Comparison of ENCODE assay signal across 1 cellular context in the genomic region with DNA sequence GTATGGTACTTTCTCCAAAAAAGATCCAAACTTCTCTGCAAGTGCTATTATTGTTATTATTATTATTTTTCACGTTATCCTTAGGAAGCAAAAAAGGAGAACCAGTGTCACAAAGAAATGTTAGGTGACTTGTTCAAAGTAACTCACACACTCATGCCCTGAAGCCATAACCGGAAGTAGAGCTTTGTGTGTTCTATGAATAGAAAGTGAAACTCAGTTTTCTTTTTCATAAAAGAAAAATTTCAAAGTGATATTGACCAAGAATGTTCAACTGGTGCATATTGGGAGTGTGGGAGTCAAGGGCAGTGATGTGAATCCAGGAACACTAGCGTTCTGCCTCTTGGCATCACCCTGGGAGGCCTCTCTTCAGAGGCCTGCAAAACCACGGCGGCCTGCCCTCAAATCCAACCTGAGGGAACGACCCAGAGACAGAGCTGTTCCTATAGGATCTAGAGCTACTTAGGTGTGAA.
TF ChIP-seq lines count a peak whose summit lies in the region.

No MANE protein-coding gene starts in this region.

TF ChIP-seq in K562, 482 proteins besides CTCF, POLR2A, EP300 and RAD21 (continued from another document and continues in another):
- TF ChIP-seq, protein P1, sequence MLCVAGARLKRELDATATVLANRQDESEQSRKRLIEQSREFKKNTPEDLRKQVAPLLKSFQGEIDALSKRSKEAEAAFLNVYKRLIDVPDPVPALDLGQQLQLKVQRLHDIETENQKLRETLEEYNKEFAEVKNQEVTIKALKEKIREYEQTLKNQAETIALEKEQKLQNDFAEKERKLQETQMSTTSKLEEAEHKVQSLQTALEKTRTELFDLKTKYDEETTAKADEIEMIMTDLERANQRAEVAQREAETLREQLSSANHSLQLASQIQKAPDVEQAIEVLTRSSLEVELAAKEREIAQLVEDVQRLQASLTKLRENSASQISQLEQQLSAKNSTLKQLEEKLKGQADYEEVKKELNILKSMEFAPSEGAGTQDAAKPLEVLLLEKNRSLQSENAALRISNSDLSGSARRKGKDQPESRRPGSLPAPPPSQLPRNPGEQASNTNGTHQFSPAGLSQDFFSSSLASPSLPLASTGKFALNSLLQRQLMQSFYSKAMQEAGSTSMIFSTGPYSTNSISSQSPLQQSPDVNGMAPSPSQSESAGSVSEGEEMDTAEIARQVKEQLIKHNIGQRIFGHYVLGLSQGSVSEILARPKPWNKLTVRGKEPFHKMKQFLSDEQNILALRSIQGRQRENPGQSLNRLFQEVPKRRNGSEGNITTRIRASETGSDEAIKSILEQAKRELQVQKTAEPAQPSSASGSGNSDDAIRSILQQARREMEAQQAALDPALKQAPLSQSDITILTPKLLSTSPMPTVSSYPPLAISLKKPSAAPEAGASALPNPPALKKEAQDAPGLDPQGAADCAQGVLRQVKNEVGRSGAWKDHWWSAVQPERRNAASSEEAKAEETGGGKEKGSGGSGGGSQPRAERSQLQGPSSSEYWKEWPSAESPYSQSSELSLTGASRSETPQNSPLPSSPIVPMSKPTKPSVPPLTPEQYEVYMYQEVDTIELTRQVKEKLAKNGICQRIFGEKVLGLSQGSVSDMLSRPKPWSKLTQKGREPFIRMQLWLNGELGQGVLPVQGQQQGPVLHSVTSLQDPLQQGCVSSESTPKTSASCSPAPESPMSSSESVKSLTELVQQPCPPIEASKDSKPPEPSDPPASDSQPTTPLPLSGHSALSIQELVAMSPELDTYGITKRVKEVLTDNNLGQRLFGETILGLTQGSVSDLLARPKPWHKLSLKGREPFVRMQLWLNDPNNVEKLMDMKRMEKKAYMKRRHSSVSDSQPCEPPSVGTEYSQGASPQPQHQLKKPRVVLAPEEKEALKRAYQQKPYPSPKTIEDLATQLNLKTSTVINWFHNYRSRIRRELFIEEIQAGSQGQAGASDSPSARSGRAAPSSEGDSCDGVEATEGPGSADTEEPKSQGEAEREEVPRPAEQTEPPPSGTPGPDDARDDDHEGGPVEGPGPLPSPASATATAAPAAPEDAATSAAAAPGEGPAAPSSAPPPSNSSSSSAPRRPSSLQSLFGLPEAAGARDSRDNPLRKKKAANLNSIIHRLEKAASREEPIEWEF (CRISPR knock-in tag; IDR thresholded peaks at IDR 0.05) = no peak
- TF ChIP-seq, protein P2, sequence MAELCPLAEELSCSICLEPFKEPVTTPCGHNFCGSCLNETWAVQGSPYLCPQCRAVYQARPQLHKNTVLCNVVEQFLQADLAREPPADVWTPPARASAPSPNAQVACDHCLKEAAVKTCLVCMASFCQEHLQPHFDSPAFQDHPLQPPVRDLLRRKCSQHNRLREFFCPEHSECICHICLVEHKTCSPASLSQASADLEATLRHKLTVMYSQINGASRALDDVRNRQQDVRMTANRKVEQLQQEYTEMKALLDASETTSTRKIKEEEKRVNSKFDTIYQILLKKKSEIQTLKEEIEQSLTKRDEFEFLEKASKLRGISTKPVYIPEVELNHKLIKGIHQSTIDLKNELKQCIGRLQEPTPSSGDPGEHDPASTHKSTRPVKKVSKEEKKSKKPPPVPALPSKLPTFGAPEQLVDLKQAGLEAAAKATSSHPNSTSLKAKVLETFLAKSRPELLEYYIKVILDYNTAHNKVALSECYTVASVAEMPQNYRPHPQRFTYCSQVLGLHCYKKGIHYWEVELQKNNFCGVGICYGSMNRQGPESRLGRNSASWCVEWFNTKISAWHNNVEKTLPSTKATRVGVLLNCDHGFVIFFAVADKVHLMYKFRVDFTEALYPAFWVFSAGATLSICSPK (IDR thresholded peaks at IDR 0.05; ENCODE audit: borderline replicate concordance) = no peak
- TF ChIP-seq ZNF764 (CRISPR knock-in tag; IDR thresholded peaks at IDR 0.05; ENCODE audit: low read depth) = no peak
- no peak for TF ChIP-seq ZKSCAN8 (CRISPR knock-in tag; IDR thresholded peaks at IDR 0.05)
- TF ChIP-seq, protein P3, sequence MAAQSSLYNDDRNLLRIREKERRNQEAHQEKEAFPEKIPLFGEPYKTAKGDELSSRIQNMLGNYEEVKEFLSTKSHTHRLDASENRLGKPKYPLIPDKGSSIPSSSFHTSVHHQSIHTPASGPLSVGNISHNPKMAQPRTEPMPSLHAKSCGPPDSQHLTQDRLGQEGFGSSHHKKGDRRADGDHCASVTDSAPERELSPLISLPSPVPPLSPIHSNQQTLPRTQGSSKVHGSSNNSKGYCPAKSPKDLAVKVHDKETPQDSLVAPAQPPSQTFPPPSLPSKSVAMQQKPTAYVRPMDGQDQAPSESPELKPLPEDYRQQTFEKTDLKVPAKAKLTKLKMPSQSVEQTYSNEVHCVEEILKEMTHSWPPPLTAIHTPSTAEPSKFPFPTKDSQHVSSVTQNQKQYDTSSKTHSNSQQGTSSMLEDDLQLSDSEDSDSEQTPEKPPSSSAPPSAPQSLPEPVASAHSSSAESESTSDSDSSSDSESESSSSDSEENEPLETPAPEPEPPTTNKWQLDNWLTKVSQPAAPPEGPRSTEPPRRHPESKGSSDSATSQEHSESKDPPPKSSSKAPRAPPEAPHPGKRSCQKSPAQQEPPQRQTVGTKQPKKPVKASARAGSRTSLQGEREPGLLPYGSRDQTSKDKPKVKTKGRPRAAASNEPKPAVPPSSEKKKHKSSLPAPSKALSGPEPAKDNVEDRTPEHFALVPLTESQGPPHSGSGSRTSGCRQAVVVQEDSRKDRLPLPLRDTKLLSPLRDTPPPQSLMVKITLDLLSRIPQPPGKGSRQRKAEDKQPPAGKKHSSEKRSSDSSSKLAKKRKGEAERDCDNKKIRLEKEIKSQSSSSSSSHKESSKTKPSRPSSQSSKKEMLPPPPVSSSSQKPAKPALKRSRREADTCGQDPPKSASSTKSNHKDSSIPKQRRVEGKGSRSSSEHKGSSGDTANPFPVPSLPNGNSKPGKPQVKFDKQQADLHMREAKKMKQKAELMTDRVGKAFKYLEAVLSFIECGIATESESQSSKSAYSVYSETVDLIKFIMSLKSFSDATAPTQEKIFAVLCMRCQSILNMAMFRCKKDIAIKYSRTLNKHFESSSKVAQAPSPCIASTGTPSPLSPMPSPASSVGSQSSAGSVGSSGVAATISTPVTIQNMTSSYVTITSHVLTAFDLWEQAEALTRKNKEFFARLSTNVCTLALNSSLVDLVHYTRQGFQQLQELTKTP (IDR thresholded peaks at IDR 0.05; ENCODE audit: low read depth in 1 of 2, partially characterized antibody in 2 of 2) = no peak
- no peak for TF ChIP-seq ETV6 (IDR thresholded peaks at IDR 0.05; ENCODE audit: borderline replicate concordance in 1 of 2, low read depth in 2 of 2, low read length in 1 of 2)
- TF ChIP-seq ETV6 (CRISPR knock-in tag; IDR thresholded peaks at IDR 0.05; ENCODE audit: borderline replicate concordance) = no peak
- TF ChIP-seq L3MBTL2 (IDR thresholded peaks at IDR 0.05) = peak; percentile 33; the same call in 1 of the 2 replicates
- TF ChIP-seq, protein P4, sequence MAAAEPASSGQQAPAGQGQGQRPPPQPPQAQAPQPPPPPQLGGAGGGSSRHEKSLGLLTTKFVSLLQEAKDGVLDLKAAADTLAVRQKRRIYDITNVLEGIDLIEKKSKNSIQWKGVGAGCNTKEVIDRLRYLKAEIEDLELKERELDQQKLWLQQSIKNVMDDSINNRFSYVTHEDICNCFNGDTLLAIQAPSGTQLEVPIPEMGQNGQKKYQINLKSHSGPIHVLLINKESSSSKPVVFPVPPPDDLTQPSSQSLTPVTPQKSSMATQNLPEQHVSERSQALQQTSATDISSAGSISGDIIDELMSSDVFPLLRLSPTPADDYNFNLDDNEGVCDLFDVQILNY (CRISPR knock-in tag; IDR thresholded peaks at IDR 0.05) = no peak
- TF ChIP-seq, protein P5, sequence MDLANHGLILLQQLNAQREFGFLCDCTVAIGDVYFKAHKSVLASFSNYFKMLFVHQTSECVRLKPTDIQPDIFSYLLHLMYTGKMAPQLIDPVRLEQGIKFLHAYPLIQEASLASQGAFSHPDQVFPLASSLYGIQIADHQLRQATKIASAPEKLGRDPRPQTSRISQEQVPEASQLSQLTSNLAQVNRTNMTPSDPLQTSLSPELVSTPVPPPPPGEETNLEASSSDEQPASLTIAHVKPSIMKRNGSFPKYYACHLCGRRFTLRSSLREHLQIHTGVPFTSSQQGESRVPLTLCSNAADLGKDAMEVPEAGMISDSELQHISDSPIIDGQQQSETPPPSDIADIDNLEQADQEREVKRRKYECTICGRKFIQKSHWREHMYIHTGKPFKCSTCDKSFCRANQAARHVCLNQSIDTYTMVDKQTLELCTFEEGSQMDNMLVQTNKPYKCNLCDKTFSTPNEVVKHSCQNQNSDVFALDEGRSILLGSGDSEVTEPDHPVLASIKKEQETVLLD (IDR thresholded peaks at IDR 0.05) = no peak
- TF ChIP-seq MXI1 (IDR thresholded peaks at IDR 0.05; ENCODE audit: low read depth, low read length) = no peak
- 0 out of 2 replicates have a peak, but pooled peaks have one; percentile 25 for TF ChIP-seq GABPB1 (CRISPR knock-in tag; IDR thresholded peaks at IDR 0.05)
- no peak for TF ChIP-seq DPF2 (IDR thresholded peaks at IDR 0.05)
- no peak for TF ChIP-seq EP400 (IDR thresholded peaks at IDR 0.05)
- TF ChIP-seq CBFA2T2 (conservative IDR thresholded peaks at IDR 0.05) = no peak
- no peak for TF ChIP-seq POLR3G (IDR thresholded peaks at IDR 0.05; ENCODE audit: extremely low read depth, insufficient read length, insufficient replicate concordance)
- TF ChIP-seq PTRF (tag; IDR thresholded peaks at IDR 0.05) = no peak
- no peak for TF ChIP-seq ZNF184 (CRISPR knock-in tag; IDR thresholded peaks at IDR 0.05)
- no peak for TF ChIP-seq SMARCB1 (IDR thresholded peaks at IDR 0.05; ENCODE audit: insufficient read length, low read depth)
- TF ChIP-seq CAMTA2 (CRISPR knock-in tag; conservative IDR thresholded peaks at IDR 0.05) = no peak
- no peak for TF ChIP-seq MBD2 (IDR thresholded peaks at IDR 0.05; ENCODE audit: borderline replicate concordance, low read depth)
- no peak for TF ChIP-seq ZNF830 (CRISPR knock-in tag; IDR thresholded peaks at IDR 0.05)
- no peak for TF ChIP-seq HDAC8 (tag; IDR thresholded peaks at IDR 0.05)
- TF ChIP-seq KDM2B (CRISPR knock-in tag; IDR thresholded peaks at IDR 0.05) = no peak
- TF ChIP-seq RHOXF2B (CRISPR knock-in tag; conservative IDR thresholded peaks at IDR 0.05) = 0 out of 2 replicates have a peak, but pooled peaks have one; percentile 7
- peak; percentile 79 for TF ChIP-seq BACH1 (tag; IDR thresholded peaks at IDR 0.05)
- TF ChIP-seq, protein P6, sequence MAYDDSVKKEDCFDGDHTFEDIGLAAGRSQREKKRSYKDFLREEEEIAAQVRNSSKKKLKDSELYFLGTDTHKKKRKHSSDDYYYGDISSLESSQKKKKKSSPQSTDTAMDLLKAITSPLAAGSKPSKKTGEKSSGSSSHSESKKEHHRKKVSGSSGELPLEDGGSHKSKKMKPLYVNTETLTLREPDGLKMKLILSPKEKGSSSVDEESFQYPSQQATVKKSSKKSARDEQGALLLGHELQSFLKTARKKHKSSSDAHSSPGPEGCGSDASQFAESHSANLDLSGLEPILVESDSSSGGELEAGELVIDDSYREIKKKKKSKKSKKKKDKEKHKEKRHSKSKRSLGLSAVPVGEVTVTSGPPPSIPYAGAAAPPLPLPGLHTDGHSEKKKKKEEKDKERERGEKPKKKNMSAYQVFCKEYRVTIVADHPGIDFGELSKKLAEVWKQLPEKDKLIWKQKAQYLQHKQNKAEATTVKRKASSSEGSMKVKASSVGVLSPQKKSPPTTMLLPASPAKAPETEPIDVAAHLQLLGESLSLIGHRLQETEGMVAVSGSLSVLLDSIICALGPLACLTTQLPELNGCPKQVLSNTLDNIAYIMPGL (CRISPR knock-in tag; IDR thresholded peaks at IDR 0.05) = no peak
- TF ChIP-seq, protein P7, sequence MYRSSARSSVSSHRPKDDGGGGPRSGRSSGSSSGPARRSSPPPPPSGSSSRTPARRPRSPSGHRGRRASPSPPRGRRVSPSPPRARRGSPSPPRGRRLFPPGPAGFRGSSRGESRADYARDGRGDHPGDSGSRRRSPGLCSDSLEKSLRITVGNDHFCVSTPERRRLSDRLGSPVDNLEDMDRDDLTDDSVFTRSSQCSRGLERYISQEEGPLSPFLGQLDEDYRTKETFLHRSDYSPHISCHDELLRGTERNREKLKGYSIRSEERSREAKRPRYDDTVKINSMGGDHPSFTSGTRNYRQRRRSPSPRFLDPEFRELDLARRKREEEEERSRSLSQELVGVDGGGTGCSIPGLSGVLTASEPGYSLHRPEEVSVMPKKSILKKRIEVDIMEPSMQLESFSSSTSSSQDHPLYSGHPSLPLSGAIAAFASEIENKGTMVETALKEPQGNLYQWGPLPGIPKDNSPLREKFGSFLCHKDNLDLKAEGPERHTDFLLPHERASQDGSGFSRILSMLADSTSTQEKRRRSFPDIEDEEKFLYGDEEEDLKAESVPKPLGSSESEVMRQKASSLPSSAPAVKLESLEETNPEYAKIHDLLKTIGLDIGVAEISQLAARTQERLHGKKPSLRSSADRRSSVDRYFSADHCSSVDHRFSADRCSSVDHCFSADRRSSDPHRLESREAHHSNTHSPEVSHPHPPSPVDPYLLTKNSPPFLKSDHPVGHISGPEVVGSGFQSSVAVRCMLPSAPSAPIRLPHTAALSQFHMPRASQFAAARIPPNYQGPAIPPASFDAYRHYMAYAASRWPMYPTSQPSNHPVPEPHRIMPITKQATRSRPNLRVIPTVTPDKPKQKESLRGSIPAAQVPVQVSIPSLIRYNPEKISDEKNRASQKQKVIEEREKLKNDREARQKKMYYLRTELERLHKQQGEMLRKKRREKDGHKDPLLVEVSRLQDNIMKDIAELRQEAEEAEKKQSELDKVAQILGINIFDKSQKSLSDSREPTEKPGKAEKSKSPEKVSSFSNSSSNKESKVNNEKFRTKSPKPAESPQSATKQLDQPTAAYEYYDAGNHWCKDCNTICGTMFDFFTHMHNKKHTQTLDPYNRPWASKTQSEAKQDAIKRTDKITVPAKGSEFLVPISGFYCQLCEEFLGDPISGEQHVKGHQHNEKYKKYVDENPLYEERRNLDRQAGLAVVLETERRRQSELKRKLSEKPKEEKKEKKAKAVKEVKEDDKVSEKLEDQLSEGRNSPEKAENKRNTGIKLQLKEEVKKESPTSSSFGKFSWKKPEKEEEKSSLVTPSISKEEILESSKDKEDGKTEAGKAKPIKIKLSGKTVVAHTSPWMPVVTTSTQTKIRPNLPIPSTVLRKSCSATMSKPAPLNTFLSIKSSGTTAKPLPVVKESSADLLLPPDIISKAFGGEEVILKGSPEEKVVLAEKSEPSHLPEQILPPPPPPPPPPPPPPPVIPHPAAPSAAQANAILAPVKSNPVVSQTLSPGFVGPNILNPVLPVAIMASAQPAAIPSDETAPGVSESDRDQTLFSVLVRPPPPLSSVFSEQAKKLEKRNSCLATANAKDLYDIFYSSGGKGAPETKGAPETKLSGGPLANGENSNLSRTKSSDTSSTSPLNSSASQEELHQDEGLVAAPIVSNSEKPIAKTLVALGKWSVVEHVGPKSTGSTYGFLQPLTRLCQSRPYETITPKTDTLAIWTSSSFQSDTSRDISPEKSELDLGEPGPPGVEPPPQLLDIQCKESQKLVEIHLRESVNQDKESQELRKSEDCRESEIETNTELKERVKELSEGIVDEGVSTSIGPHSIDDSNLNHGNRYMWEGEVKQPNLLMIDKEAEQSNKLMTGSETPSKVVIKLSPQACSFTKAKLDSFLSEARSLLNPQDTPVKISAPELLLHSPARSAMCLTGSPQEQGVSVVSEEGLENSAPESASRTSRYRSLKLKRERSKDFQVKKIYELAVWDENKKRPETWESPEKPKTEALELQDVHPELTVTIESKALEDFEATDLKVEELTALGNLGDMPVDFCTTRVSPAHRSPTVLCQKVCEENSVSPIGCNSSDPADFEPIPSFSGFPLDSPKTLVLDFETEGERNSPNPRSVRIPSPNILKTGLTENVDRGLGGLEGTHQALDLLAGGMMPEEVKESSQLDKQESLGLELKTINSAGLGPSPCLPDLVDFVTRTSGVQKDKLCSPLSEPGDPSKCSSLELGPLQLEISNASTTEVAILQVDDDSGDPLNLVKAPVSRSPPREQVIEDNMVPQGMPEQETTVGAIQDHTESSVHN (IDR thresholded peaks at IDR 0.05; ENCODE audit: borderline replicate concordance in 1 of 2, low read depth in 1 of 2) = no peak
- TF ChIP-seq ASH1L (IDR thresholded peaks at IDR 0.05; ENCODE audit: borderline replicate concordance, low read depth, partially characterized antibody) = no peak
- peak; percentile 83 for TF ChIP-seq E2F3 (CRISPR knock-in tag; IDR thresholded peaks at IDR 0.05)
- no peak for TF ChIP-seq NCOA1 (IDR thresholded peaks at IDR 0.05; ENCODE audit: low read depth)
- TF ChIP-seq ZNF785 (CRISPR knock-in tag; IDR thresholded peaks at IDR 0.05) = no peak
